24 cellular contexts compared by ENCODE assay signal in the genomic region with DNA sequence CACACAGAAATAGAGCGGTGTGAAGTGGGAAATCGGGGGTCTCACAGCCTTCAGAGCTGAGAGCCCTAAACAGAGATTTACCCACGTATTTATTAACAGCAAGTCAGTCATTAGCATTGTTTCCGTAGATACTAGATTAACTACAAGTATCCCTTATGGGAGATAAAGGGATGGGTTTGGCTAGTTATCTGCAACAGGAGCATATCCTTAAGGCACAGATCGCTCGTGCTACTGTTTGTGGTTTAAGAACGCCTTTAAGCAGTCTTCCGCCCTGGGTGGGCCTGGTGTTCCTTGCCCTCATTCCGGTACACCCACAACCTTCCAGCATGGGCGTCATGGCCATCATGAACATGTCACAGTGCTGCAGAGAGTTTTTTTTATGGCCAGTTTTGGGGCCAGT. TPM values are rescaled to one million over a fixed set of nuclear protein-coding genes. Genes with fewer than 3 reads are reported as not detected.
"Had no signal": no experiment of that assay in that cellular context is flagged by ENCODE, and none has a peak within 500 bp of the region (broad histone marks: within the 10 kb centered on the region; RNA-seq: fewer than 3 reads in every experiment).

No MANE protein-coding gene starts in this region.

- H3K4me3 ChIP-seq: coronary artery, left ventricle myocardium inferior, mucosa of descending colon, spleen, upper lobe of right lung had no signal

- H2AFZ ChIP-seq: parathyroid adenoma had no signal

- H3K9ac ChIP-seq: parathyroid adenoma had no signal

- H3K27me3 Mint-ChIP-seq: activated CD4-positive, alpha-beta T cell treated with anti-CD3 and anti-CD28 coated beads, Interleukin-2, amount 10 ng/mL, durations not matched to agents 7 days and 5 days; central memory CD8-positive, alpha-beta T cell; naive B cell had no signal

- H3K9me3 ChIP-seq: left ventricle myocardium inferior, mucosa of descending colon, neutrophil, spleen, upper lobe of right lung had no signal

- H3K27ac Mint-ChIP-seq: activated CD8-positive, alpha-beta T cell treated with anti-CD3 and anti-CD28 coated beads, Interleukin-2, amount 10 ng/mL, durations not matched to agents 7 days and 5 days had no signal

- H3K9me3 Mint-ChIP-seq: central memory CD8-positive, alpha-beta T cell; naive B cell had no signal

- H3K79me2 ChIP-seq: parathyroid adenoma had no signal

- H3K4me3 Mint-ChIP-seq: activated CD4-positive, alpha-beta T cell treated with anti-CD3 and anti-CD28 coated beads, Interleukin-2, amount 10 ng/mL, durations not matched to agents 7 days and 5 days; activated CD8-positive, alpha-beta T cell treated with anti-CD3 and anti-CD28 coated beads, Interleukin-2, amount 10 ng/mL, durations not matched to agents 7 days and 5 days; central memory CD8-positive, alpha-beta T cell had no signal

- H3K27ac ChIP-seq: brain microvascular endothelial cell, coronary artery, left ventricle myocardium inferior, neutrophil, parathyroid adenoma, spleen, upper lobe of right lung had no signal

- ATAC-seq: activated CD8-positive, alpha-beta T cell treated with anti-CD3 and anti-CD28 coated beads, Interleukin-2, amount 10 ng/mL, durations not matched to agents 7 days and 5 days; upper lobe of right lung had no signal

- H3K4me1 ChIP-seq: left ventricle myocardium inferior, parathyroid adenoma, spleen, upper lobe of right lung had no signal

- H3K4me1 Mint-ChIP-seq: activated CD4-positive, alpha-beta T cell treated with anti-CD3 and anti-CD28 coated beads, Interleukin-2, amount 10 ng/mL, durations not matched to agents 7 days and 5 days; central memory CD8-positive, alpha-beta T cell; naive B cell had no signal

- DNase-seq: activated CD4-positive, alpha-beta T cell treated with anti-CD3 and anti-CD28 coated beads, Interleukin-2, amount 10 ng/mL, durations not matched to agents 7 days and 5 days; activated CD4-positive, CD25-positive, alpha-beta regulatory T cell; activated CD8-positive, alpha-beta T cell treated with anti-CD3 and anti-CD28 coated beads, Interleukin-2, amount 10 ng/mL, durations not matched to agents 7 days and 5 days; activated effector memory CD4-positive, alpha-beta T cell treated with anti-CD3 and anti-CD28 coated beads, Interleukin-2, amount 50 U/mL, for 16 hours; activated T-cell treated with anti-CD3 and anti-CD28 coated beads, Interleukin-2, amount 50 U/mL, for 48 hours; anterior cingulate cortex; brain microvascular endothelial cell; left ventricle myocardium inferior; mammary epithelial cell; mucosa of descending colon; naive B cell; spleen; stimulated activated CD4-positive, alpha-beta T cell treated with anti-CD3 and anti-CD28 coated beads, Interleukin-4, amount 100 ng/mL, for 4 hours; stimulated activated naive CD4-positive, alpha-beta T cell; SW 1271; T1000; upper lobe of right lung had no signal

- FAIRE-seq: endometrium, frontal cortex had no signal

- H3K27me3 ChIP-seq: brain microvascular endothelial cell, neutrophil, spleen, upper lobe of right lung had no signal

RNA-seq across cellular contexts. Expression of a gene that starts 44.6 kb away (rescaled TPM):
- total RNA-seq: activated CD4-positive, alpha-beta T cell treated with anti-CD3 and anti-CD28 coated beads, Interleukin-2, amount 10 ng/mL, durations not matched to agents 7 days and 5 days; activated CD8-positive, alpha-beta T cell treated with anti-CD3 and anti-CD28 coated beads, Interleukin-2, amount 10 ng/mL, durations not matched to agents 7 days and 5 days; kidney epithelial cell; left ventricle myocardium inferior; mucosa of descending colon; upper lobe of right lung had no signal
